ENCODE assay signal across 8 cellular contexts in genomic region chr5:95870105-95870672, GRCh38. TPM values are rescaled to one million over a fixed set of nuclear protein-coding genes. Genes with fewer than 3 reads are reported as not detected.
DNase-seq lines count a peak whose midpoint lies in the region; ATAC-seq, FAIRE-seq and TF ChIP-seq lines count a peak whose summit lies in the region.

No MANE protein-coding gene starts in this region.

- 100% methylated on average over 1 of the region's 1 CpG; no CpG with 5 or more reads in 1 of the 2 experiments for WGBS in endodermal cell (ENCODE audit: insufficient coverage in 1 of 2, insufficient read length in 1 of 2), 2 experiments

- peak; percentile 71 for ATAC-seq in HG03354 (IDR thresholded peaks at IDR 0.05; ENCODE audit: poor library complexity, severe bottlenecking, unreplicated experiment)
- peak; percentile 65 to 68 for ATAC-seq in stimulated activated naive B cell treated with anti-CD40 and anti-IgM and Interleukin-4, amounts not matched to agents 10 μg/mL and 1 μg/mL and 100 μg/mL, for 72 hours (replicated peaks)

- no peak for FAIRE-seq in kidney (lab: Jason Lieb, UNC)

- no peaks in the 10 kb centered on the region for H3K27me3 Mint-ChIP-seq in stimulated activated naive B cell treated with anti-CD40 and anti-IgM and Interleukin-4, amounts not matched to agents 10 μg/mL and 1 μg/mL and 100 μg/mL, for 72 hours
- no peaks in the 10 kb centered on the region for H3K27me3 Mint-ChIP-seq in endodermal cell (ENCODE audit: insufficient read depth)

- H3K9me3 ChIP-seq in kidney (ENCODE audit: control insufficient read depth in 1 of 2, low read length in 2 of 2) (peaks cover 0 to 5% of the 10 kb centered on the region in 2 donors), endodermal cell (ENCODE audit: control insufficient read depth, low read length) (no peaks in the 10 kb centered on the region)

- peaks cover 21 to 54% of the 10 kb centered on the region in 2 donors for H3K4me1 Mint-ChIP-seq in stimulated activated naive B cell treated with anti-CD40 and anti-IgM and Interleukin-4, amounts not matched to agents 10 μg/mL and 1 μg/mL and 100 μg/mL, for 72 hours
- H3K4me1 Mint-ChIP-seq in endodermal cell, result peaks cover under 1% of the 10 kb centered on the region

- H3K4me3 ChIP-seq in kidney (ENCODE audit: low read length in 2 of 2) (no peak overlapping the region), endodermal cell (ENCODE audit: low read length) (no peak overlapping the region)

- peak; percentile 79 for DNase-seq in activated effector memory CD4-positive, alpha-beta T cell treated with anti-CD3 and anti-CD28 coated beads, Interleukin-2, amount 50 U/mL, for 16 hours
- DNase-seq in activated effector memory CD4-positive, alpha-beta T cell treated with Interleukin-2 at 50 U/mL for 16 hours, result no peak
- peak; percentile 80 for DNase-seq in activated CD8-positive, alpha-beta memory T cell treated with anti-CD3 and anti-CD28 coated beads for 24 hours
- no peak for DNase-seq in kidney
- no peak for DNase-seq in stimulated activated naive B cell treated with anti-CD40 and anti-IgM and Interleukin-4, amounts not matched to agents 10 μg/mL and 1 μg/mL and 100 μg/mL, for 72 hours
- no peak for DNase-seq in endodermal cell
- DNase-seq in DMS53 treated with DMSO at 0.1 percent for 48 hours (lab: John Stamatoyannopoulos, UW; ENCODE audit: unreplicated experiment), result no peak

- H3K9ac ChIP-seq in kidney (ENCODE audit: low read length in 2 of 2) (no peak overlapping the region), endodermal cell (ENCODE audit: extremely low read depth, low read length, poor library complexity, severe bottlenecking) (no peak overlapping the region)

- no peaks in the 10 kb centered on the region for H3K27me3 ChIP-seq in endodermal cell (ENCODE audit: control insufficient read depth, insufficient read depth, low read length, poor library complexity, severe bottlenecking)

- H3K27ac ChIP-seq in kidney (ENCODE audit: low read depth in 2 of 2, low read length in 2 of 2) (peak overlapping the region; percentile 11 to 32), endodermal cell (ENCODE audit: low read depth, low read length) (no peak overlapping the region)

- no peaks in the 10 kb centered on the region for H3K4me1 ChIP-seq in kidney (ENCODE audit: control insufficient read depth in 1 of 2, insufficient read depth in 1 of 2, low read depth in 1 of 2, low read length in 2 of 2)
- H3K4me1 ChIP-seq in endodermal cell (ENCODE audit: control insufficient read depth, insufficient read depth, low read length), result no peaks in the 10 kb centered on the region

- H3K27ac Mint-ChIP-seq in stimulated activated naive B cell treated with anti-CD40 and anti-IgM and Interleukin-4, amounts not matched to agents 10 μg/mL and 1 μg/mL and 100 μg/mL, for 72 hours, result peak overlapping the region; percentile 91
- H3K27ac Mint-ChIP-seq in endodermal cell, result no peak overlapping the region

- H3K36me3 ChIP-seq in kidney (ENCODE audit: control insufficient read depth in 1 of 2, insufficient read depth in 2 of 2, low read length in 2 of 2) (no peaks in the 10 kb centered on the region), endodermal cell (ENCODE audit: control insufficient read depth, insufficient read depth, low read length) (no peaks in the 10 kb centered on the region)

- H3K4me3 Mint-ChIP-seq in stimulated activated naive B cell treated with anti-CD40 and anti-IgM and Interleukin-4, amounts not matched to agents 10 μg/mL and 1 μg/mL and 100 μg/mL, for 72 hours, result peak overlapping the region; percentile 51 to 52
- no peak overlapping the region for H3K4me3 Mint-ChIP-seq in endodermal cell

- intact Hi-C loops in kidney (cut with DNase I), result no loop called here

- no peak for TF ChIP-seq CTCF in kidney (IDR thresholded peaks at IDR 0.05; ENCODE audit: borderline replicate concordance, extremely low read depth, insufficient read depth)
- no peak for TF ChIP-seq CTCF in endodermal cell (conservative IDR thresholded peaks at IDR 0.05)

- H3K36me3 Mint-ChIP-seq in stimulated activated naive B cell treated with anti-CD40 and anti-IgM and Interleukin-4, amounts not matched to agents 10 μg/mL and 1 μg/mL and 100 μg/mL, for 72 hours, result peaks cover 0 to 3% of the 10 kb centered on the region in 2 donors
- no peaks in the 10 kb centered on the region for H3K36me3 Mint-ChIP-seq in endodermal cell (ENCODE audit: low read depth)

- H3K9me3 Mint-ChIP-seq in stimulated activated naive B cell treated with anti-CD40 and anti-IgM and Interleukin-4, amounts not matched to agents 10 μg/mL and 1 μg/mL and 100 μg/mL, for 72 hours, result peaks cover 0 to 2% of the 10 kb centered on the region in 2 donors
- H3K9me3 Mint-ChIP-seq in endodermal cell, result no peaks in the 10 kb centered on the region

RNA-seq across cellular contexts. Expression of gene GLRX, which starts 47.7 kb away (rescaled TPM):
- total RNA-seq in kidney (57.4 TPM), endodermal cell (10 to 100 TPM; 18.9 to 26.3 TPM)
- polyA plus RNA-seq in kidney (ENCODE audit: insufficient read depth, low read depth, low replicate concordance), result 324 TPM
- 33.6 TPM for polyA plus RNA-seq in endodermal cell (2013, experiment 1 of 2)
- 34.9 TPM for polyA plus RNA-seq in endodermal cell (2013, experiment 2 of 2)

Comparison
In these comparisons a context has a peak if more than half of its experiments do, and no peak if none do; other contexts are left out.
1. DNase-seq: peak in activated effector memory CD4-positive, alpha-beta T cell treated with anti-CD3 and anti-CD28 coated beads, Interleukin-2, amount 50 U/mL, for 16 hours (single experiment) and activated CD8-positive, alpha-beta memory T cell treated with anti-CD3 and anti-CD28 coated beads for 24 hours (single experiment); none in activated effector memory CD4-positive, alpha-beta T cell treated with Interleukin-2 at 50 U/mL for 16 hours (single experiment), kidney (single experiment), stimulated activated naive B cell treated with anti-CD40 and anti-IgM and Interleukin-4, amounts not matched to agents 10 μg/mL and 1 μg/mL and 100 μg/mL, for 72 hours (single experiment), endodermal cell (single experiment) and DMS53 treated with DMSO at 0.1 percent for 48 hours (single experiment).